ENCODE assay signal across 9 cellular contexts in genomic region chr9:114902773-114903589, GRCh38. TPM values are rescaled to one million over a fixed set of nuclear protein-coding genes. Genes with fewer than 3 reads are reported as not detected.
DNase-seq lines count a peak whose midpoint lies in the region; ATAC-seq and TF ChIP-seq lines count a peak whose summit lies in the region.
"Had no signal": no experiment of that assay in that cellular context is flagged by ENCODE, and none has a peak within 500 bp of the region (broad histone marks: within the 10 kb centered on the region; RNA-seq: fewer than 3 reads in every experiment).

No MANE protein-coding gene starts in this region.

- H3K27ac Mint-ChIP-seq in activated T-cell treated with anti-CD3 and anti-CD28 coated beads, Interleukin-2, amount 50 U/mL, for 72 hours, result peak overlapping the region; percentile 61
- peak overlapping the region; percentile 27 for H3K27ac Mint-ChIP-seq in stimulated activated naive B cell treated with anti-CD40 and anti-IgM and Interleukin-4, amounts not matched to agents 10 μg/mL and 1 μg/mL and 100 μg/mL, for 72 hours

- CTCF ChIA-PET in GM10248 (lab: Yijun Ruan, JAX), result interaction anchor here (1.9 kb wide), 1 partner anchor 8 kb away, joined by 4 read pairs; no protein-coding TSS in a partner anchor

- H3K4me1 Mint-ChIP-seq in activated T-cell treated with anti-CD3 and anti-CD28 coated beads, Interleukin-2, amount 50 U/mL, for 72 hours (ENCODE audit: low read depth), result peaks cover 18% of the 10 kb centered on the region
- H3K4me1 Mint-ChIP-seq in stimulated activated naive B cell treated with anti-CD40 and anti-IgM and Interleukin-4, amounts not matched to agents 10 μg/mL and 1 μg/mL and 100 μg/mL, for 72 hours, result peaks cover 18 to 35% of the 10 kb centered on the region in 2 donors

- H3K4me3 Mint-ChIP-seq in activated T-cell treated with anti-CD3 and anti-CD28 coated beads, Interleukin-2, amount 50 U/mL, for 72 hours, result peak overlapping the region; percentile 50 to 54
- no peak overlapping the region for H3K4me3 Mint-ChIP-seq in stimulated activated naive B cell treated with anti-CD40 and anti-IgM and Interleukin-4, amounts not matched to agents 10 μg/mL and 1 μg/mL and 100 μg/mL, for 72 hours

- POLR2A ChIA-PET in GM10248 (lab: Yijun Ruan, JAX), result no interaction called here

- H3K36me3 Mint-ChIP-seq in activated T-cell treated with anti-CD3 and anti-CD28 coated beads, Interleukin-2, amount 50 U/mL, for 72 hours (ENCODE audit: insufficient read depth in 2 of 2), result peaks cover 31 to 56% of the 10 kb centered on the region in 2 donors
- H3K36me3 Mint-ChIP-seq in stimulated activated naive B cell treated with anti-CD40 and anti-IgM and Interleukin-4, amounts not matched to agents 10 μg/mL and 1 μg/mL and 100 μg/mL, for 72 hours, result peaks cover 0 to 5% of the 10 kb centered on the region in 2 donors

- DNase-seq in activated T-cell treated with anti-CD3 and anti-CD28 coated beads, Interleukin-2, amount 50 U/mL, for 72 hours, result peak; percentile 40 to 61
- DNase-seq in activated T-cell treated with anti-CD3 and anti-CD28 coated beads for 4 hours, result no peak
- peak; percentile 29 for DNase-seq in T-helper 9 cell
- DNase-seq in effector CD4-positive, alpha-beta T cell, result peak; percentile 45
- no peak for DNase-seq in stimulated activated naive B cell treated with anti-CD40 and anti-IgM and Interleukin-4, amounts not matched to agents 10 μg/mL and 1 μg/mL and 100 μg/mL, for 72 hours
- DNase-seq in islet precursor cell, result no peak
- DNase-seq in GM10248 (ENCODE audit: extremely low spot score), result no peak
- DNase-seq: activated effector memory CD4-positive, alpha-beta T cell treated with Interleukin-2 at 50 U/mL for 16 hours had no signal

- ATAC-seq in activated T-cell treated with anti-CD3 and anti-CD28 coated beads, Interleukin-2, amount 50 U/mL, for 72 hours (replicated peaks in 1 of 2), result peak; percentile 71 to 76
- ATAC-seq in stimulated activated naive B cell treated with anti-CD40 and anti-IgM and Interleukin-4, amounts not matched to agents 10 μg/mL and 1 μg/mL and 100 μg/mL, for 72 hours (replicated peaks), result peak in 1 of 2 donors; percentile 35
- ATAC-seq in HG03108 (IDR thresholded peaks at IDR 0.05; ENCODE audit: unreplicated experiment), result no peak

- H3K9me3 Mint-ChIP-seq in activated T-cell treated with anti-CD3 and anti-CD28 coated beads, Interleukin-2, amount 50 U/mL, for 72 hours, result no peaks in the 10 kb centered on the region
- H3K9me3 Mint-ChIP-seq in stimulated activated naive B cell treated with anti-CD40 and anti-IgM and Interleukin-4, amounts not matched to agents 10 μg/mL and 1 μg/mL and 100 μg/mL, for 72 hours, result no peaks in the 10 kb centered on the region

- no peaks in the 10 kb centered on the region for H3K27me3 Mint-ChIP-seq in activated T-cell treated with anti-CD3 and anti-CD28 coated beads, Interleukin-2, amount 50 U/mL, for 72 hours (ENCODE audit: low read depth)
- no peaks in the 10 kb centered on the region for H3K27me3 Mint-ChIP-seq in stimulated activated naive B cell treated with anti-CD40 and anti-IgM and Interleukin-4, amounts not matched to agents 10 μg/mL and 1 μg/mL and 100 μg/mL, for 72 hours

- TF ChIP-seq CTCF in GM10248 (IDR thresholded peaks at IDR 0.05; ENCODE audit: control extremely low read depth, extremely low read depth, low read depth, missing control alignments), result no peak

RNA-seq across cellular contexts. Expression of gene TNFSF8, which starts 27.4 kb away (rescaled TPM):
- total RNA-seq in activated T-cell treated with anti-CD3 and anti-CD28 coated beads, Interleukin-2, amount 50 U/mL, for 72 hours, result 10 to 100 TPM; 84.2 to 99.5 TPM

Comparison
In these comparisons a context has a peak if more than half of its experiments do, and no peak if none do; other contexts are left out.
1. DNase-seq: peak in activated T-cell treated with anti-CD3 and anti-CD28 coated beads, Interleukin-2, amount 50 U/mL, for 72 hours (2 of 2), T-helper 9 cell (single experiment) and effector CD4-positive, alpha-beta T cell (single experiment); none in activated T-cell treated with anti-CD3 and anti-CD28 coated beads for 4 hours (single experiment), stimulated activated naive B cell treated with anti-CD40 and anti-IgM and Interleukin-4, amounts not matched to agents 10 μg/mL and 1 μg/mL and 100 μg/mL, for 72 hours (single experiment), islet precursor cell (single experiment) and GM10248 (single experiment).
2. H3K4me3 Mint-ChIP-seq: peak in activated T-cell treated with anti-CD3 and anti-CD28 coated beads, Interleukin-2, amount 50 U/mL, for 72 hours (2 of 2); none in stimulated activated naive B cell treated with anti-CD40 and anti-IgM and Interleukin-4, amounts not matched to agents 10 μg/mL and 1 μg/mL and 100 μg/mL, for 72 hours (0 of 2).